ENCODE assay signal across 14 cellular contexts in the genomic region with DNA sequence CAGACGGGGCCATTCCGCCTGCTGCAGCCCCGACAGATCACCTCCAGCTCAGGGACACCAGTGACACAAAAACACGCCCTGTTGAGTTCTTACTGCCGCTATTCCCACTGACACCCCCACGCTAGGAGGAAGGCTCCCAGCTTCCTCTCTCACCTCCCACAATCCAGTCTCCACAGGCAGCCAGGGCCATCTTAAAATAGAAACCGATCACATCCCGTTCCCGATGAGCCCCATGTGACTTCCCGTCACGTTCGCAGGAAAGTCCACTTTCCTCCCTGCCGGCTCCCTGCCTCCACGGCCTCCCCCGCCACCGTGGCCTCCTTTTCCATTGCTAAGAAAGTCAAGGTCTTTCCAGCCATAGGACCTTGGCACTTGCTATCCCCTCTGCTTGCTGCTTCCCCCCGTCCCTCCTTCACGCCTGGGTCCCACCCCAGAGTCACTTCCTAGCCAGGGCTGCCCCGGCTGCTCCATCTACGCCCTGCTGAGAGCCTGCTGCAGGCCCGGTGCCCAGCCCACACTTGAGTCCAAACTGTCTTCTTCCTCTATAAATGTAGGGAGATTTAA. TPM values are rescaled to one million over a fixed set of nuclear protein-coding genes. Genes with fewer than 3 reads are reported as not detected.
DNase-seq lines count a peak whose midpoint lies in the region; ATAC-seq and TF ChIP-seq lines count a peak whose summit lies in the region.
"Had no signal": no experiment of that assay in that cellular context is flagged by ENCODE, and none has a peak within 500 bp of the region (broad histone marks: within the 10 kb centered on the region; RNA-seq: fewer than 3 reads in every experiment).

No MANE protein-coding gene starts in this region.

- H3K36me3 ChIP-seq in Karpas-422 (ENCODE audit: insufficient read depth, low read length) (no peaks in the 10 kb centered on the region), right lobe of liver (no peaks in the 10 kb centered on the region), subcutaneous abdominal adipose tissue (ENCODE audit: control insufficient read depth in 5 of 5, insufficient read depth in 5 of 5, low read length in 5 of 5) (peaks cover 0 to 5% (median 2%) of the 10 kb centered on the region in 5 donors)
- H3K36me3 ChIP-seq: neutrophil had no signal

- DNase-seq in Karpas-422 (peak; percentile 35), endothelial cell (ENCODE audit: low spot score) (no peak), right lobe of liver (peak; percentile 64 to 73 (median 64)), DMS79 treated with DMSO at 0.1 percent for 48 hours (lab: John Stamatoyannopoulos, UW) (no peak)
- no peak for DNase-seq in activated CD4-positive, alpha-beta memory T cell treated with anti-CD3 and anti-CD28 coated beads, Interleukin-2, amount 10 ng/mL, durations not matched to agents 7 days and 5 days
- DNase-seq in activated T-cell treated with anti-CD3 and anti-CD28 coated beads, Interleukin-2, amount 50 U/mL, for 72 hours, result no peak
- DNase-seq: DMS53, NCI-H187 treated with DMSO at 0.1 percent for 48 hours, SIG-M5 had no signal

- H3K9ac ChIP-seq in Karpas-422 (ENCODE audit: low read length) (no peak overlapping the region), subcutaneous abdominal adipose tissue (ENCODE audit: low read length in 5 of 5) (peak overlapping the region in 3 of 5 donors; percentile 60 to 72 (median 63))

- H3K9me3 ChIP-seq in Karpas-422 (ENCODE audit: low read length) (no peaks in the 10 kb centered on the region), right lobe of liver (no peaks in the 10 kb centered on the region), subcutaneous abdominal adipose tissue (ENCODE audit: control insufficient read depth in 5 of 5, low read length in 5 of 5) (no peaks in the 10 kb centered on the region)
- H3K9me3 ChIP-seq: neutrophil had no signal

- POLR2A ChIA-PET in activated CD4-positive, alpha-beta memory T cell treated with anti-CD3 and anti-CD28 coated beads, Interleukin-2, amount 10 ng/mL, durations not matched to agents 7 days and 5 days (lab: Charles Lee), result no interaction called here

- TF ChIP-seq CTCF in endothelial cell (IDR thresholded peaks at IDR 0.05; ENCODE audit: unreplicated experiment), result no peak
- TF ChIP-seq CTCF in right lobe of liver (IDR thresholded peaks at IDR 0.05), result no peak

- no peaks in the 10 kb centered on the region for H3K9me3 Mint-ChIP-seq in endothelial cell (ENCODE audit: unreplicated experiment)
- no peaks in the 10 kb centered on the region for H3K9me3 Mint-ChIP-seq in activated CD4-positive, alpha-beta memory T cell treated with anti-CD3 and anti-CD28 coated beads, Interleukin-2, amount 10 ng/mL, durations not matched to agents 7 days and 5 days
- H3K9me3 Mint-ChIP-seq in activated T-cell treated with anti-CD3 and anti-CD28 coated beads, Interleukin-2, amount 50 U/mL, for 72 hours, result no peaks in the 10 kb centered on the region

- no peaks in the 10 kb centered on the region for H3K9me2 ChIP-seq in Karpas-422 (replicated peaks; ENCODE audit: insufficient read depth, low read length)

- intact Hi-C loops in right lobe of liver (cut with DNase I), result no loop called here

- H3K27ac ChIP-seq in Karpas-422 (ENCODE audit: low read length) (no peak overlapping the region), right lobe of liver (peak overlapping the region; percentile 65 to 67 (median 66)), subcutaneous abdominal adipose tissue (ENCODE audit: low read depth, low read length) (peak overlapping the region; percentile 72)
- H3K27ac ChIP-seq: HL-60, neutrophil had no signal

- no peak for TF ChIP-seq POLR2A in right lobe of liver (IDR thresholded peaks at IDR 0.05)

- H3K79me2 ChIP-seq in Karpas-422 (ENCODE audit: low read length), result no peaks in the 10 kb centered on the region

- H3K27ac Mint-ChIP-seq in endothelial cell (ENCODE audit: unreplicated experiment), result peak overlapping the region; percentile 78
- H3K27ac Mint-ChIP-seq in activated CD4-positive, alpha-beta memory T cell treated with anti-CD3 and anti-CD28 coated beads, Interleukin-2, amount 10 ng/mL, durations not matched to agents 7 days and 5 days, result no peak overlapping the region
- H3K27ac Mint-ChIP-seq in activated T-cell treated with anti-CD3 and anti-CD28 coated beads, Interleukin-2, amount 50 U/mL, for 72 hours, result no peak overlapping the region
- H3K27ac Mint-ChIP-seq: activated naive CD8-positive, alpha-beta T cell had no signal

- H3K4me2 ChIP-seq in Karpas-422 (ENCODE audit: low read depth, low read length, poor library complexity, severe bottlenecking), result no peak overlapping the region

- H3K4me1 ChIP-seq in Karpas-422 (ENCODE audit: low read length) (no peaks in the 10 kb centered on the region), right lobe of liver (no peaks in the 10 kb centered on the region), subcutaneous abdominal adipose tissue (ENCODE audit: control insufficient read depth in 5 of 5, insufficient read depth in 5 of 5, low read length in 5 of 5) (peaks cover 0 to 46% (median 31%) of the 10 kb centered on the region in 5 donors)

- 64% methylated on average over 9 of the region's 21 CpGs for WGBS in right lobe of liver (ENCODE audit: insufficient coverage, low coverage, low lambda C conversion rate, missing lambda C conversion rate)

- ATAC-seq in right lobe of liver (peak; percentile 64 to 71 (median 68)), GM18502 (IDR thresholded peaks at IDR 0.05; ENCODE audit: poor library complexity, unreplicated experiment) (no peak)
- no peak for ATAC-seq in activated T-cell treated with anti-CD3 and anti-CD28 coated beads, Interleukin-2, amount 50 U/mL, for 72 hours (replicated peaks in 1 of 2)

- peaks cover 9% of the 10 kb centered on the region for H3K36me3 Mint-ChIP-seq in endothelial cell (ENCODE audit: low read depth, unreplicated experiment)
- H3K36me3 Mint-ChIP-seq in activated CD4-positive, alpha-beta memory T cell treated with anti-CD3 and anti-CD28 coated beads, Interleukin-2, amount 10 ng/mL, durations not matched to agents 7 days and 5 days (ENCODE audit: low read depth), result no peaks in the 10 kb centered on the region
- no peaks in the 10 kb centered on the region for H3K36me3 Mint-ChIP-seq in activated T-cell treated with anti-CD3 and anti-CD28 coated beads, Interleukin-2, amount 50 U/mL, for 72 hours (ENCODE audit: insufficient read depth in 2 of 2)
- H3K36me3 Mint-ChIP-seq: activated naive CD8-positive, alpha-beta T cell had no signal

- H3K4me3 ChIP-seq in Karpas-422 (ENCODE audit: low read length) (no peak overlapping the region), right lobe of liver (peak overlapping the region; percentile 9 to 32 (median 14)), subcutaneous abdominal adipose tissue (ENCODE audit: low read depth in 1 of 5, low read length in 5 of 5) (peak overlapping the region in 4 of 5 donors; percentile 12 to 69 (median 64))

- H3K27me3 ChIP-seq in Karpas-422 (ENCODE audit: low read length) (no peaks in the 10 kb centered on the region), right lobe of liver (no peaks in the 10 kb centered on the region), subcutaneous abdominal adipose tissue (ENCODE audit: control insufficient read depth in 5 of 5, insufficient read depth in 4 of 5, low read length in 5 of 5) (peaks cover 0 to 4% (median 0%) of the 10 kb centered on the region in 5 donors)
- H3K27me3 ChIP-seq: neutrophil had no signal

- CTCF ChIA-PET in activated CD4-positive, alpha-beta memory T cell treated with anti-CD3 and anti-CD28 coated beads, Interleukin-2, amount 10 ng/mL, durations not matched to agents 7 days and 5 days (lab: Charles Lee), result no interaction called here

- no peak overlapping the region for H2AFZ ChIP-seq in Karpas-422 (ENCODE audit: low read length)

- no peak overlapping the region for H3K4me3 Mint-ChIP-seq in endothelial cell (ENCODE audit: unreplicated experiment)
- H3K4me3 Mint-ChIP-seq in activated CD4-positive, alpha-beta memory T cell treated with anti-CD3 and anti-CD28 coated beads, Interleukin-2, amount 10 ng/mL, durations not matched to agents 7 days and 5 days, result no peak overlapping the region
- no peak overlapping the region for H3K4me3 Mint-ChIP-seq in activated T-cell treated with anti-CD3 and anti-CD28 coated beads, Interleukin-2, amount 50 U/mL, for 72 hours
- H3K4me3 Mint-ChIP-seq: activated naive CD8-positive, alpha-beta T cell had no signal

- H3K4me1 Mint-ChIP-seq in endothelial cell (ENCODE audit: unreplicated experiment), result peaks cover 11% of the 10 kb centered on the region
- H3K4me1 Mint-ChIP-seq in activated CD4-positive, alpha-beta memory T cell treated with anti-CD3 and anti-CD28 coated beads, Interleukin-2, amount 10 ng/mL, durations not matched to agents 7 days and 5 days, result no peaks in the 10 kb centered on the region
- no peaks in the 10 kb centered on the region for H3K4me1 Mint-ChIP-seq in activated T-cell treated with anti-CD3 and anti-CD28 coated beads, Interleukin-2, amount 50 U/mL, for 72 hours (ENCODE audit: low read depth)

- peaks cover 10% of the 10 kb centered on the region for H3K27me3 Mint-ChIP-seq in endothelial cell (ENCODE audit: unreplicated experiment)
- peaks cover 36% of the 10 kb centered on the region for H3K27me3 Mint-ChIP-seq in activated CD4-positive, alpha-beta memory T cell treated with anti-CD3 and anti-CD28 coated beads, Interleukin-2, amount 10 ng/mL, durations not matched to agents 7 days and 5 days
- H3K27me3 Mint-ChIP-seq in activated T-cell treated with anti-CD3 and anti-CD28 coated beads, Interleukin-2, amount 50 U/mL, for 72 hours (ENCODE audit: low read depth), result peaks cover 16% of the 10 kb centered on the region

- H4K20me1 ChIP-seq in Karpas-422 (ENCODE audit: insufficient read depth, low read depth, low read length), result no peaks in the 10 kb centered on the region

RNA-seq across cellular contexts. Expression of gene DDOST, which starts 24.0 kb away (rescaled TPM):
- total RNA-seq in Karpas-422 (2014; rRNA removed; shearing (Covaris generic); ENCODE audit: low replicate concordance), result 141 and 161 TPM in 2 replicates
- total RNA-seq in endothelial cell (ENCODE audit: unreplicated experiment) (235 TPM), right lobe of liver (100 to 1,000 TPM in 3 of 6 experiments, 10 to 100 TPM in 3; 53.0 to 132 (median 100) TPM)
- 100 to 1,000 TPM; 171 to 182 TPM for total RNA-seq in activated CD4-positive, alpha-beta memory T cell treated with anti-CD3 and anti-CD28 coated beads, Interleukin-2, amount 10 ng/mL, durations not matched to agents 7 days and 5 days
- total RNA-seq in activated T-cell treated with anti-CD3 and anti-CD28 coated beads, Interleukin-2, amount 50 U/mL, for 72 hours, result 100 to 1,000 TPM; 159 to 175 TPM

RNA-seq across cellular contexts. Expression of gene KIF17, which starts 32.6 kb away (rescaled TPM):
- total RNA-seq in Karpas-422 (2014; rRNA removed; shearing (Covaris generic); ENCODE audit: low replicate concordance), result not detected in 2 replicates
- total RNA-seq in endothelial cell (ENCODE audit: unreplicated experiment) (1.8 TPM), right lobe of liver (1 to 10 TPM; 1.0 to 3.2 (median 1.3) TPM)
- total RNA-seq in activated CD4-positive, alpha-beta memory T cell treated with anti-CD3 and anti-CD28 coated beads, Interleukin-2, amount 10 ng/mL, durations not matched to agents 7 days and 5 days, result not detected
- total RNA-seq in activated T-cell treated with anti-CD3 and anti-CD28 coated beads, Interleukin-2, amount 50 U/mL, for 72 hours, result not detected

RNA-seq across cellular contexts. Expression of gene SH2D5, which starts 47.3 kb away (rescaled TPM):
- total RNA-seq in Karpas-422 (2014; rRNA removed; shearing (Covaris generic); ENCODE audit: low replicate concordance), result 0.07 TPM in 1 of 2 replicates, not detected in the other
- total RNA-seq in endothelial cell (ENCODE audit: unreplicated experiment), result 0.26 TPM
- 1 to 10 TPM in 2 of 6 experiments, under 1 TPM in 1, not detected in 3; 0.80 to 1.8 (median 1.4) TPM for total RNA-seq in right lobe of liver
- under 1 TPM in 1 of 2 experiments, not detected in 1; 0.23 TPM for total RNA-seq in activated CD4-positive, alpha-beta memory T cell treated with anti-CD3 and anti-CD28 coated beads, Interleukin-2, amount 10 ng/mL, durations not matched to agents 7 days and 5 days
- under 1 TPM; 0.09 to 0.34 TPM for total RNA-seq in activated T-cell treated with anti-CD3 and anti-CD28 coated beads, Interleukin-2, amount 50 U/mL, for 72 hours

RNA-seq across cellular contexts. Expression of gene PINK1, which starts 51.9 kb away (rescaled TPM):
- 4.0 and 8.5 TPM in 2 replicates for total RNA-seq in Karpas-422 (2014; rRNA removed; shearing (Covaris generic); ENCODE audit: low replicate concordance)
- total RNA-seq in endothelial cell (ENCODE audit: unreplicated experiment) (40.0 TPM), right lobe of liver (10 to 100 TPM; 67.3 to 94.1 (median 83.0) TPM)
- total RNA-seq in activated CD4-positive, alpha-beta memory T cell treated with anti-CD3 and anti-CD28 coated beads, Interleukin-2, amount 10 ng/mL, durations not matched to agents 7 days and 5 days, result 1 to 10 TPM; 6.6 TPM
- 1 to 10 TPM; 8.3 to 9.0 TPM for total RNA-seq in activated T-cell treated with anti-CD3 and anti-CD28 coated beads, Interleukin-2, amount 50 U/mL, for 72 hours

Comparison
In these comparisons a context has a peak if more than half of its experiments do, and no peak if none do; other contexts are left out.
1. DNase-seq: peak in Karpas-422 (single experiment) and right lobe of liver (3 of 3); none in endothelial cell (single experiment), activated CD4-positive, alpha-beta memory T cell treated with anti-CD3 and anti-CD28 coated beads, Interleukin-2, amount 10 ng/mL, durations not matched to agents 7 days and 5 days (single experiment), DMS79 treated with DMSO at 0.1 percent for 48 hours (single experiment) and activated T-cell treated with anti-CD3 and anti-CD28 coated beads, Interleukin-2, amount 50 U/mL, for 72 hours (0 of 2).
2. ATAC-seq: peak in right lobe of liver (4 of 4); none in activated T-cell treated with anti-CD3 and anti-CD28 coated beads, Interleukin-2, amount 50 U/mL, for 72 hours (0 of 2) and GM18502 (single experiment).